Comparison of ENCODE assay signal across 8 cellular contexts in genomic region chr19:48635263-48635965, GRCh38. TPM values are rescaled to one million over a fixed set of nuclear protein-coding genes. Genes with fewer than 3 reads are reported as not detected.
DNase-seq lines count a peak whose midpoint lies in the region; TF ChIP-seq lines count a peak whose summit lies in the region.

No MANE protein-coding gene starts in this region.

- intact Hi-C loops in lower leg skin (cut with DNase I; ENCODE audit: low total_unique reads), result no loop called here

- H3K4me3 ChIP-seq in NB4 (ENCODE audit: low read depth, low read length) (peak overlapping the region; percentile 80), choroid plexus epithelial cell (ENCODE audit: low read depth, low read length) (peak overlapping the region; percentile 61), lower leg skin (ENCODE audit: low read depth, poor library complexity, severe bottlenecking) (peak overlapping the region; percentile 59)

- TF ChIP-seq POLR2A in NB4 (IDR thresholded peaks at IDR 0.05; ENCODE audit: extremely low read depth, insufficient read length) (no peak), lower leg skin (IDR thresholded peaks at IDR 0.05) (no peak)

- TF ChIP-seq CTCF in NB4 (IDR thresholded peaks at IDR 0.05; ENCODE audit: low read depth, low read length), result no peak
- TF ChIP-seq CTCF in choroid plexus epithelial cell (conservative IDR thresholded peaks at IDR 0.05; ENCODE audit: low read depth, low read length), result no peak
- TF ChIP-seq CTCF in lower leg skin (IDR thresholded peaks at IDR 0.05), result no peak

- DNase-seq in DMS 273 (lab: John Stamatoyannopoulos, UW; ENCODE audit: unreplicated experiment), result peak; percentile 88
- no peak for DNase-seq in DMS 273 treated with DMSO at 0.1 percent for 48 hours (lab: John Stamatoyannopoulos, UW)
- peak; percentile 95 for DNase-seq in NB4 (ENCODE audit: low read depth)
- DNase-seq in activated CD4-positive, alpha-beta T cell treated with anti-CD3 and anti-CD28 coated beads for 1 hour, result peak; percentile 63
- DNase-seq in choroid plexus epithelial cell (ENCODE audit: low read depth), result no peak
- peak in 1 of 2 donors; percentile 94 for DNase-seq in lower leg skin (ENCODE audit: low spot score in 2 of 2)
- peak in 2 of 3 experiments; percentile 62 to 72 for DNase-seq in stimulated activated CD4-positive, alpha-beta T cell treated with anti-CD3 and anti-CD28 coated beads, TNF-alpha, amount 100 ng/mL, for 24 hours (ENCODE audit: low read depth in 3 of 3)
- DNase-seq in NCI-H1048 (lab: John Stamatoyannopoulos, UW), result no peak

- WGBS in lower leg skin, 2 donors, result 0 to 1% methylated on average over 26 to 39 of the region's 67 CpGs

RNA-seq across cellular contexts. Expression of gene DBP, which starts 1.8 kb away (rescaled TPM):
- 10 to 100 TPM; 21.1 to 41.6 (median 24.8) TPM for total RNA-seq in lower leg skin

RNA-seq across cellular contexts. Expression of gene CA11, which starts 10.6 kb away (rescaled TPM):
- 10 to 100 TPM in 3 of 4 donors, 1 to 10 TPM in 1; 7.3 to 37.5 (median 10.3) TPM for total RNA-seq in lower leg skin

RNA-seq across cellular contexts. Expression of gene SPHK2, which starts 16.1 kb away (rescaled TPM):
- 1 to 10 TPM; 2.2 to 8.8 (median 6.1) TPM for total RNA-seq in lower leg skin

RNA-seq across cellular contexts. Expression of gene RPL18, which starts 16.4 kb away (rescaled TPM):
- 1,000 to 10,000 TPM; 3,252 to 5,828 (median 3,870) TPM for total RNA-seq in lower leg skin

RNA-seq across cellular contexts. Expression of gene FAM83E, which starts 20.5 kb away (rescaled TPM):
- total RNA-seq in lower leg skin, result 1 to 10 TPM in 2 of 4 donors, under 1 TPM in 2; 0.53 to 8.2 (median 3.8) TPM

Comparison
In these comparisons a context has a peak if more than half of its experiments do, and no peak if none do; other contexts are left out.
1. DNase-seq: peak in DMS 273 (single experiment), NB4 (single experiment), activated CD4-positive, alpha-beta T cell treated with anti-CD3 and anti-CD28 coated beads for 1 hour (single experiment) and stimulated activated CD4-positive, alpha-beta T cell treated with anti-CD3 and anti-CD28 coated beads, TNF-alpha, amount 100 ng/mL, for 24 hours (2 of 3); none in DMS 273 treated with DMSO at 0.1 percent for 48 hours (single experiment), choroid plexus epithelial cell (single experiment) and NCI-H1048 (single experiment).
2. Peak in every context shown above with its lines, with median percentiles within 50 percentile points of each other: H3K4me3 ChIP-seq.